Comparison of ENCODE assay signal across 27 cellular contexts in the genomic region with DNA sequence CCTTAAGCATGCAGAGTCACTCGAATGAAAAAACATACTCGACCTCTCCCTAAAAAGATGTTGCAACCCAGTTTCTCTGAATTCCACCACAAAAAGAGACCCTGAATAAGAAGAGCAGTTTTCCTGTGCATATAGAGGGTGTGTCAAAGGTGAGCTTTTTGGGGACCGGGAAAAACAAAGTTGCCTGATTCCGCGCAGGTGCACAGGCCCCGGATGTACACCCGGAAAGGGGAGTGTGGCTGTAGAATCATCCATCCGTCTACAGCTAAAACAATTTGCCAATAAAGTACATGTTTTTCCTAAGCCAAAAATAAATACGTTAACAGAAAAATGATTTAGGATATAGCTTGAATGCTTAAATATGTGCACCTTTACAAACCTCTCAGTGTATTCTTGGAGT. TPM values are rescaled to one million over a fixed set of nuclear protein-coding genes. Genes with fewer than 3 reads are reported as not detected.
"Had no signal": no experiment of that assay in that cellular context is flagged by ENCODE, and none has a peak within 500 bp of the region (broad histone marks: within the 10 kb centered on the region; RNA-seq: fewer than 3 reads in every experiment).

No MANE protein-coding gene starts in this region.

- H3K27ac ChIP-seq: PC-9, SJSA1, SK-N-MC had no signal

- H3K9me3 ChIP-seq: MG63, SJSA1 had no signal

- H3K4me3 ChIP-seq: MG63, PC-9, SJSA1, SK-N-MC had no signal

- H3K4me1 ChIP-seq: SJSA1 had no signal

- H3K4me2 ChIP-seq: PC-9 had no signal

- H3K27me3 ChIP-seq: MG63, SJSA1 had no signal

- H2AFZ ChIP-seq: PC-9 had no signal

- FAIRE-seq: RCC 7860 had no signal

- DNase-seq: IMR-90, Karpas-422, KG1, MG63, NCI-H1092, NCI-H1105 treated with DMSO at 0.1 percent for 48 hours, NCI-H1417 treated with DMSO at 0.1 percent for 48 hours, NCI-H146, NCI-H1694 treated with DMSO at 0.1 percent for 48 hours, NCI-H1930, NCI-H2081, NCI-H2107, NCI-H226, NCI-H446, NCI-H510A, NCI-H524 treated with DMSO at 0.1 percent for 48 hours, NCI-H69, NCI-H774, OCI-M1, PC-9, Right ventricle myocardium superior, RPMI8226, SIG-M5 had no signal

- H3K36me3 ChIP-seq: MG63, SJSA1 had no signal

RNA-seq across cellular contexts. Expression of gene IRF4, which starts 41.2 kb away (rescaled TPM):
- total RNA-seq: HT-29, IMR-90, PC-9 had no signal
- polyA plus RNA-seq: IMR-90 had no signal
